8 cellular contexts compared by ENCODE assay signal in genomic region chr9:116687074-116687761, GRCh38. TPM values are rescaled to one million over a fixed set of nuclear protein-coding genes. Genes with fewer than 3 reads are reported as not detected.
DNase-seq lines count a peak whose midpoint lies in the region; ATAC-seq, FAIRE-seq and TF ChIP-seq lines count a peak whose summit lies in the region.

TSS of gene TRIM32 (plus strand) at chr9:116687305. CDS start at chr9:116697743, 10,438 bp downstream.

- peak; percentile 95 for DNase-seq in GM13977 (ENCODE audit: low spot score)
- DNase-seq in NCI-H146 (lab: John Stamatoyannopoulos, UW): peak; percentile 90
- DNase-seq in anterior cingulate cortex (lab: John Stamatoyannopoulos, UW): peak; percentile 26 to 92 (median 83)
- peak; percentile 92 to 98 (median 97) for DNase-seq in right cardiac atrium
- peak; percentile 90 for DNase-seq in putamen (ENCODE audit: low spot score)
- DNase-seq in urothelium cell line (ENCODE audit: low spot score): peak; percentile 95

- intact Hi-C loops in T-helper 2 cell treated with Interferon-gamma antibody and Interleukin-4, amounts not matched to agents 100 ng/mL and 5 ng/mL, for 36 hours (cut with micrococcal nuclease): no loop called here
- intact Hi-C loops in right cardiac atrium (cut with DNase I): no loop called here

- no peak for FAIRE-seq in urothelium cell line (lab: Jason Lieb, UNC)

- in situ Hi-C loops in GM13977 (cut with MboI; ENCODE audit: low pct_unique_long_range_greater_than_20kb, low sequenced_read_pairs, unreplicated experiment): no loop called here

- H3K4me1 ChIP-seq in right cardiac atrium (ENCODE audit: control insufficient read depth, insufficient read depth, low read length): peaks cover 9% of the 10 kb centered on the region

- ATAC-seq in HG02798 (IDR thresholded peaks at IDR 0.05; ENCODE audit: poor library complexity, unreplicated experiment) (peak; percentile 99), right cardiac atrium (peak; percentile 99)

- H3K4me3 ChIP-seq in right cardiac atrium (ENCODE audit: low read length): peak within 1 kb of the TSS; percentile 82

- no peaks in the 10 kb centered on the region for H3K9me3 ChIP-seq in right cardiac atrium (ENCODE audit: control insufficient read depth, low read length)

- no peaks in the 10 kb centered on the region for H3K27me3 ChIP-seq in right cardiac atrium (ENCODE audit: control insufficient read depth, insufficient read depth)

- no peak for TF ChIP-seq CTCF in GM13977 (IDR thresholded peaks at IDR 0.05; ENCODE audit: extremely low read depth, insufficient read depth, missing control alignments)

- H3K27ac ChIP-seq in right cardiac atrium (ENCODE audit: low read length): peak within 1 kb of the TSS; percentile 39

- under 1% methylated on average over 54 of the region's 54 CpGs for WGBS in right cardiac atrium

RNA-seq across cellular contexts. Expression of gene TRIM32, which starts in this region (rescaled TPM):
- total RNA-seq in T-helper 2 cell treated with Interferon-gamma antibody and Interleukin-4, amounts not matched to agents 100 ng/mL and 5 ng/mL, for 36 hours: 17.8 and 18.1 TPM in 2 replicates
- total RNA-seq in right cardiac atrium: 10 to 100 TPM; 11.4 to 16.6 (median 16.2) TPM
- polyA plus RNA-seq in right cardiac atrium: 6.8 TPM

Comparison
In these comparisons a context has a peak if more than half of its experiments do, and no peak if none do; other contexts are left out.
1. Peak in every context shown above with its lines: DNase-seq, ATAC-seq, H3K4me3 ChIP-seq and H3K27ac ChIP-seq.